ENCODE assay signal across 24 cellular contexts in genomic region chr9:136154943-136155342, GRCh38. TPM values are rescaled to one million over a fixed set of nuclear protein-coding genes. Genes with fewer than 3 reads are reported as not detected.
"Had no signal": no experiment of that assay in that cellular context is flagged by ENCODE, and none has a peak within 500 bp of the region (broad histone marks: within the 10 kb centered on the region; RNA-seq: fewer than 3 reads in every experiment).

No MANE protein-coding gene starts in this region.

- H3K9me3 ChIP-seq: MG63 had no signal

- H3K27ac Mint-ChIP-seq: IgD-negative memory B cell had no signal

- H3K4me3 ChIP-seq: MG63, SJCRH30 had no signal

- H3K36me3 Mint-ChIP-seq: IgD-negative memory B cell had no signal

- H3K4me3 Mint-ChIP-seq: IgD-negative memory B cell had no signal

- FAIRE-seq: HepG2 had no signal

- H3K9me3 Mint-ChIP-seq: IgD-negative memory B cell had no signal

- H3K36me3 ChIP-seq: MG63, SJCRH30 had no signal

- H3K27ac ChIP-seq: RWPE1, SJCRH30 had no signal

- ATAC-seq: HepG2, Panc1, PC-3, SK-N-SH treated with all-trans-retinoic acid at 6 μM for 48 hours had no signal

- DNase-seq: KBM-7, MG63, NCI-H1092, NCI-H1105 treated with DMSO at 0.1 percent for 48 hours, NCI-H1417 treated with DMSO at 0.1 percent for 48 hours, NCI-H146, NCI-H1694 treated with DMSO at 0.1 percent for 48 hours, NCI-H1930, NCI-H2081, NCI-H2107, NCI-H226, NCI-H446, NCI-H510A, NCI-H524 treated with DMSO at 0.1 percent for 48 hours, NCI-H774, PC-3, SHP77 treated with DMSO at 0.1 percent for 48 hours, SJCRH30 had no signal

RNA-seq across cellular contexts. Expression of gene LHX3, which starts 50.0 kb away (rescaled TPM):
- total RNA-seq: HepG2, HT1080, PC-3, SJCRH30 had no signal
- polyA plus RNA-seq: HepG2, IgD-negative memory B cell had no signal
